ENCODE assay signal across 14 cellular contexts in genomic region chr18:47893047-47893446, GRCh38.
"Had no signal": no experiment of that assay in that cellular context is flagged by ENCODE, and none has a peak within 500 bp of the region (broad histone marks: within the 10 kb centered on the region; RNA-seq: fewer than 3 reads in every experiment).

No MANE protein-coding gene starts in this region.

- ATAC-seq: activated T-helper 17 cell treated with anti-CD3 and anti-CD28 coated beads, Interleukin-2, amount 50 U/mL, for 72 hours; heart left ventricle; left lobe of liver had no signal

- H3K9me3 ChIP-seq: adrenal gland, heart left ventricle, stomach, vagina had no signal

- H3K27me3 ChIP-seq: adrenal gland, heart left ventricle, stomach, vagina had no signal

- H3K27ac Mint-ChIP-seq: activated naive CD4-positive, alpha-beta T cell treated with anti-CD3 and anti-CD28 coated beads, Interleukin-2, amount 10 ng/mL, durations not matched to agents 7 days and 5 days; memory B cell had no signal

- H3K27ac ChIP-seq: adrenal gland, coronary artery, skin epidermis, stomach, vagina had no signal

- H3K9me3 Mint-ChIP-seq: activated naive CD4-positive, alpha-beta T cell treated with anti-CD3 and anti-CD28 coated beads, Interleukin-2, amount 10 ng/mL, durations not matched to agents 7 days and 5 days; activated T-helper 17 cell treated with anti-CD3 and anti-CD28 coated beads, Interleukin-2, amount 50 U/mL, for 72 hours; memory B cell had no signal

- DNase-seq: activated CD4-positive, alpha-beta T cell treated with anti-CD3 and anti-CD28 coated beads for 4 hours; activated naive CD4-positive, alpha-beta T cell treated with anti-CD3 and anti-CD28 coated beads, Interleukin-2, amount 10 ng/mL, durations not matched to agents 7 days and 5 days; adrenal gland; caudate nucleus; effector CD4-positive, alpha-beta T cell; heart left ventricle; posterior cingulate gyrus; stomach had no signal

- H3K27me3 Mint-ChIP-seq: activated naive CD4-positive, alpha-beta T cell treated with anti-CD3 and anti-CD28 coated beads, Interleukin-2, amount 10 ng/mL, durations not matched to agents 7 days and 5 days; activated T-helper 17 cell treated with anti-CD3 and anti-CD28 coated beads, Interleukin-2, amount 50 U/mL, for 72 hours; memory B cell had no signal

- H3K4me3 ChIP-seq: adrenal gland, coronary artery, heart left ventricle, skin epidermis, stomach, vagina had no signal

- H3K4me3 Mint-ChIP-seq: activated naive CD4-positive, alpha-beta T cell treated with anti-CD3 and anti-CD28 coated beads, Interleukin-2, amount 10 ng/mL, durations not matched to agents 7 days and 5 days; activated T-helper 17 cell treated with anti-CD3 and anti-CD28 coated beads, Interleukin-2, amount 50 U/mL, for 72 hours; memory B cell had no signal
